25 cellular contexts compared by ENCODE assay signal in genomic region chr2:214578395-214578794, GRCh38.
"Had no signal": no experiment of that assay in that cellular context is flagged by ENCODE, and none has a peak within 500 bp of the region (broad histone marks: within the 10 kb centered on the region; RNA-seq: fewer than 3 reads in every experiment).

No MANE protein-coding gene starts in this region.

- H3K27ac ChIP-seq: esophagus muscularis mucosa, gastroesophageal sphincter, heart left ventricle, lower lobe of right lung, testis, vagina had no signal

- H3K27me3 ChIP-seq: esophagus muscularis mucosa, gastroesophageal sphincter, testis, vagina had no signal

- ATAC-seq: activated CD4-positive, alpha-beta T cell treated with anti-CD3 and anti-CD28 coated beads for 36 hours; activated T-helper 17 cell treated with anti-CD3 and anti-CD28 coated beads, Interleukin-2, amount 50 U/mL, for 72 hours; gastroesophageal sphincter; heart left ventricle; lower lobe of right lung; natural killer cell; sciatic nerve had no signal

- H3K9me3 ChIP-seq: esophagus muscularis mucosa, gastroesophageal sphincter, heart left ventricle, lower lobe of right lung, testis, vagina had no signal

- H3K4me1 ChIP-seq: esophagus muscularis mucosa, gastroesophageal sphincter, heart left ventricle, lower lobe of right lung, testis, vagina had no signal

- H3K36me3 ChIP-seq: esophagus muscularis mucosa, gastroesophageal sphincter, heart left ventricle, lower lobe of right lung, vagina had no signal

- H3K4me3 ChIP-seq: esophagus muscularis mucosa, gastroesophageal sphincter, heart left ventricle, lower lobe of right lung, testis, vagina had no signal

- DNase-seq: activated B cell treated with CpG ODN at 0.5 μM for 24 hours; activated CD4-positive, alpha-beta T cell treated with anti-CD3 and anti-CD28 coated beads for 36 hours; activated CD4-positive, alpha-beta T cell treated with anti-CD3 and anti-CD28 coated beads, Interleukin-2, amount 50 U/mL, for 4 hours; activated CD8-positive, alpha-beta memory T cell treated with anti-CD3 and anti-CD28 coated beads for 24 hours; activated CD8-positive, alpha-beta memory T cell treated with anti-CD3 and anti-CD28 coated beads, Interleukin-2, amount 50 U/mL, for 4 hours; activated naive CD4-positive, alpha-beta T cell treated with Interleukin-2 at 50 U/mL for 16 hours; activated naive CD8-positive, alpha-beta T cell treated with anti-CD3 and anti-CD28 coated beads for 36 hours; activated T-cell treated with anti-CD3 and anti-CD28 coated beads, Interleukin-2, amount 50 U/mL, for 24 hours; amniotic stem cell; cortex of kidney; heart left ventricle; lower lobe of right lung; midbrain; natural killer cell; occipital lobe; posterior cingulate gyrus; stimulated activated CD4-positive, alpha-beta T cell treated with anti-CD3 and anti-CD28 coated beads, Interleukin-4, amount 100 ng/mL, for 1 hour; stimulated activated naive CD4-positive, alpha-beta T cell; T1000; testis had no signal
